ENCODE assay signal across 8 cellular contexts in the genomic region with DNA sequence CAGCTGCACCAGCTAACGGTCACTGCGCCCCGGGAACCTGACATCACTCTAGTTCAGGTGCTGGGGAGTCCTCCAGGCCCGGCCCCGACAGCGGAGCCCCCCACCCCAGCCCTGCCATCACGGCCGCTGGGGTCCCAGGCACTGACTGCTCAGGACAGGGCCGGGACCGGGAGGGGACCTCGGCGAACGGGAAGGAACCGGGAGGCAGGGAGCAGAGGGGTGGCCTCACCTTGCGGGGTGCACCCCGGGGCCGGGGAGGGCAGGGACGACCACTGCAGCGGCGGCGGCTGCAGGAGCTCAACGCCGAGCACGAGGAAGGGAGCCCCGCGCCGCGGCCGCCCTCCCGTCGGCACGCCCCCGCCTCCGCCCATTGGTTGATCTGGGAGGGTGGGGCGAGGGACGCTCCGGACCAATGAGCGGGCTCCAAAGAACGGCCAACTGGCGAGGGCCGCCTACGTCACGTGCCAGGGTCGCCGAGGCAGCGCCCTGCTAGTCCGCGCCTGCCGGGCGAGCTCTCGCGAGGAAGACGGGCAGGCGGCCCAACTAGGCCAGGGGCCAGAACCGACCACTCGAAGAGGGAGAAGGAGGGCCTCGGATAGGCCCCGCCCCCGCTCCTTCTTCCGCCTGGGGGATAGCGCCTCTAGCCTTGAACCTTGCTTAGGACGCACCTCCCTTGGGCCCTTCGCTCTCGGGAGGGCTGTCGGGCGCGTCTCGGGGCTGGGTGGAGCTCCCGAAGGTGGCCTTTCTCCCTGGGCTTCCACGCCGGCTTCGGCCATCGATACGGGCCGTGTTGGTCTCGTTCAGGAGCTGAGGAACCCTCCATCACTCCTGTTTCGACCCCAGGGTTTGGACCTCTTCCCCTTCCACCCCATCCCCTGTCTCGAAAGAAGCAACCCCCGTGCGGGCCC. TPM values are rescaled to one million over a fixed set of nuclear protein-coding genes. Genes with fewer than 3 reads are reported as not detected.
A peak's percentile ranks its signal among the peaks of the same experiment; 100 is the strongest.
DNase-seq lines count a peak whose midpoint lies in the region; ATAC-seq, FAIRE-seq and TF ChIP-seq lines count a peak whose summit lies in the region.

TSS of gene ADISSP (minus strand) at position 320 of the 908 bp plus-strand sequence. CDS start 7,653 bp downstream, outside the sequence.

- H3K36me3 ChIP-seq in BLaER1 = no peaks in the 10 kb centered on the region
- H3K36me3 ChIP-seq in kidney epithelial cell (ENCODE audit: control insufficient read depth, insufficient read depth, low read length) = no peaks in the 10 kb centered on the region

- H3K4me3 ChIP-seq in BLaER1 = peak within 1 kb of the TSS; percentile 78
- H3K4me3 ChIP-seq in kidney epithelial cell (ENCODE audit: low read depth, low read length) = peak within 1 kb of the TSS; percentile 79

- peak within 1 kb of the TSS; percentile 99 for H3K4me2 ChIP-seq in BLaER1

- H4K20me1 ChIP-seq in BLaER1 = peaks cover 42% of the 10 kb centered on the region

- peak; percentile 91 for ATAC-seq in HG03457 (IDR thresholded peaks at IDR 0.05; ENCODE audit: unreplicated experiment)

- peak; percentile 19 for TF ChIP-seq CTCF in kidney epithelial cell (IDR thresholded peaks at IDR 0.05; ENCODE audit: insufficient read depth, low read length, poor library complexity, severe bottlenecking)

- peak; percentile 98 for DNase-seq in GM19239 (ENCODE audit: insufficient read length, low spot score)
- peak; percentile 92 for DNase-seq in NCI-H524 treated with DMSO at 0.1 percent for 48 hours (lab: John Stamatoyannopoulos, UW)
- peak; percentile 95 to 96 for DNase-seq in activated CD4-positive, alpha-beta T cell treated with anti-CD3 and anti-CD28 coated beads for 4 hours
- DNase-seq in kidney epithelial cell (ENCODE audit: low read depth) = peak; percentile 91
- DNase-seq in stimulated activated CD4-positive, alpha-beta T cell treated with anti-CD3 and anti-CD28 coated beads, Interleukin-15, amount 100 ng/mL, for 48 hours (ENCODE audit: low read depth in 2 of 2) = peak; percentile 97

- H3K9ac ChIP-seq in BLaER1 = peak within 1 kb of the TSS; percentile 96

- FAIRE-seq in GM19239 (lab: Jason Lieb, UNC) = peak; percentile 98

- H3K4me1 ChIP-seq in BLaER1 = peaks cover 64% of the 10 kb centered on the region

- no peaks in the 10 kb centered on the region for H3K9me3 ChIP-seq in BLaER1

- H3K27ac ChIP-seq in BLaER1 (peak within 1 kb of the TSS; percentile 96), cingulate gyrus (ENCODE audit: low read depth, low read length) (peak within 1 kb of the TSS; percentile 96)

- H3K27me3 ChIP-seq in BLaER1 = no peaks in the 10 kb centered on the region
- no peaks in the 10 kb centered on the region for H3K27me3 ChIP-seq in kidney epithelial cell (ENCODE audit: control insufficient read depth, insufficient read depth, low read length)

RNA-seq across cellular contexts. Expression of gene ADISSP, which starts in this region (rescaled TPM):
- 34.8 and 35.2 TPM in 2 replicates for total RNA-seq in kidney epithelial cell

Comparison
In these comparisons a context has a peak if more than half of its experiments do, and no peak if none do; other contexts are left out.
1. Peak in every context shown above with its lines: DNase-seq, ATAC-seq, H3K4me3 ChIP-seq and H3K27ac ChIP-seq.